Comparison of ENCODE assay signal across 23 cellular contexts in genomic region chr1:176752505-176752904, GRCh38.
"Had no signal": no experiment of that assay in that cellular context is flagged by ENCODE, and none has a peak within 500 bp of the region (broad histone marks: within the 10 kb centered on the region; RNA-seq: fewer than 3 reads in every experiment).

No MANE protein-coding gene starts in this region.

- H3K36me3 ChIP-seq: esophagus muscularis mucosa, gastrocnemius medialis, heart right ventricle, pancreas, prostate gland, spleen, tibial nerve had no signal

- H3K9me3 ChIP-seq: esophagus muscularis mucosa, gastrocnemius medialis, pancreas, prostate gland, testis had no signal

- H3K27me3 ChIP-seq: esophagus muscularis mucosa, gastrocnemius medialis, heart right ventricle, pancreas, spleen, testis, tibial nerve had no signal

- H3K4me1 ChIP-seq: esophagus muscularis mucosa, gastrocnemius medialis, heart right ventricle, pancreas, prostate gland, spleen, testis, tibial nerve had no signal

- H3K4me3 ChIP-seq: esophagus muscularis mucosa, gastrocnemius medialis, heart right ventricle, pancreas, prostate gland, spleen, testis, tibial nerve had no signal

- DNase-seq: effector memory CD4-positive, alpha-beta T cell; gastrocnemius medialis; heart right ventricle; hypothalamus; left cardiac atrium; left ventricle myocardium superior; mesendoderm; naive B cell; occipital lobe; pancreas; retina; spleen; stimulated activated CD4-positive, alpha-beta T cell treated with anti-CD3 and anti-CD28 coated beads, Interleukin-15, amount 100 ng/mL, for 24 hours; stimulated activated CD4-positive, alpha-beta T cell treated with anti-CD3 and anti-CD28 coated beads, Interleukin-1b, Interleukin-23, amount 100 ng/mL, for 48 hours; stimulated activated CD4-positive, alpha-beta T cell treated with anti-CD3 and anti-CD28 coated beads, Interleukin-4, amount 100 ng/mL, for 24 hours; stimulated activated naive B cell treated with anti-CD40 and anti-IgM and Interleukin-4, amounts not matched to agents 10 μg/mL and 1 μg/mL and 100 μg/mL, for 72 hours; stimulated activated naive CD8-positive, alpha-beta T cell treated with anti-CD3 and anti-CD28 coated beads, Interleukin-15, amount 100 ng/mL, for 72 hours; testis had no signal

- H3K27ac ChIP-seq: epithelial cell of prostate, esophagus muscularis mucosa, gastrocnemius medialis, heart right ventricle, pancreas, prostate gland, spleen, testis, tibial nerve had no signal

- ATAC-seq: gastrocnemius medialis; heart right ventricle; left cardiac atrium; left ventricle myocardium superior; pancreas; sciatic nerve; stimulated activated naive B cell treated with anti-CD40 and anti-IgM and Interleukin-4, amounts not matched to agents 10 μg/mL and 1 μg/mL and 100 μg/mL, for 72 hours; stimulated activated naive CD8-positive, alpha-beta T cell treated with anti-CD3 and anti-CD28 coated beads, Interleukin-15, amount 100 ng/mL, for 72 hours had no signal
